18 cellular contexts compared by ENCODE assay signal in the genomic region with DNA sequence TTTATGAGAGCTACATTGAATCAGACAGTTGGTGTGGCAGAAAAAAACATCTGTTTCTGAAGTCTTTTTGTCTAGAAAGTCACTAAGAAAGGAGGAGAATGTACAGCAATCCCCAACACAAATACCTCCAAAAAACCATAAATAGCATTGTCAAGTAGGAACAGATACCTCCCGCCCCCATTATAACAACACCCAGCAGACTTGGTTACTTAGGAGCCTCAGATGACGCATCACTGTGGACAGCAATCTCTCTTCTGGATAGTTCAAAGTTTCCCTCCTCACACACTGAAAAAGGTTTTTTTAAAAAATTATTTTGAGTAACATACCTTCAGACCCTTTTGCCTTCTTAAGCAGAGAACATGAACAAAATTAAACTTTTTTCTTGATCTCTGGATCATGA.
DNase-seq lines count a peak whose midpoint lies in the region; ATAC-seq and TF ChIP-seq lines count a peak whose summit lies in the region.
"Had no signal": no experiment of that assay in that cellular context is flagged by ENCODE, and none has a peak within 500 bp of the region (broad histone marks: within the 10 kb centered on the region; RNA-seq: fewer than 3 reads in every experiment).

No MANE protein-coding gene starts in this region.

- peak; percentile 32 for DNase-seq in activated CD4-positive, alpha-beta T cell treated with anti-CD3 and anti-CD28 coated beads for 36 hours
- no peak for DNase-seq in activated CD4-positive, alpha-beta T cell treated with anti-CD3 and anti-CD28 coated beads for 1 hour
- DNase-seq in Panc1 (ENCODE audit: low read depth, low spot score) (no peak), left lobe of liver (ENCODE audit: low spot score) (no peak), NCI-H446 treated with DMSO at 0.1 percent for 48 hours (lab: John Stamatoyannopoulos, UW) (no peak), NCI-H524 (lab: John Stamatoyannopoulos, UW) (no peak), vagina (ENCODE audit: extremely low spot score in 2 of 2) (no peak)
- no peak for DNase-seq in stimulated activated effector memory CD8-positive, alpha-beta T cell treated with anti-CD3 and anti-CD28 coated beads, Interleukin-12 subunit alpha, Interleukin-12 subunit beta, amount 100 ng/mL, for 72 hours (ENCODE audit: low spot score in 2 of 2)
- DNase-seq: activated gamma-delta T cell treated with Interleukin-2 at 50 U/mL for 16 hours; Calu3; effector memory CD4-positive, alpha-beta T cell; EL; esophagus squamous epithelium; NCI-H526 treated with DMSO at 0.1 percent for 48 hours; stimulated activated CD4-positive, alpha-beta T cell treated with anti-CD3 and anti-CD28 coated beads, Interleukin-4, amount 100 ng/mL, for 4 hours; substantia nigra had no signal

- no peaks in the 10 kb centered on the region for H3K36me3 Mint-ChIP-seq in activated CD4-positive, alpha-beta T cell treated with anti-CD3 and anti-CD28 coated beads for 36 hours (ENCODE audit: low read depth)
- no peaks in the 10 kb centered on the region for H3K36me3 Mint-ChIP-seq in stimulated activated effector memory CD8-positive, alpha-beta T cell treated with anti-CD3 and anti-CD28 coated beads, Interleukin-12 subunit alpha, Interleukin-12 subunit beta, amount 100 ng/mL, for 72 hours

- H3K27ac ChIP-seq in Panc1 (ENCODE audit: low read length) (peak overlapping the region; percentile 71; the same call in 1 of the 2 replicates), vagina (no peak overlapping the region)
- H3K27ac ChIP-seq: esophagus squamous epithelium, neutrophil had no signal

- TF ChIP-seq CTCF in Panc1 (IDR thresholded peaks at IDR 0.05) (no peak), vagina (IDR thresholded peaks at IDR 0.05) (no peak)

- no peak overlapping the region for H3K27ac Mint-ChIP-seq in activated CD4-positive, alpha-beta T cell treated with anti-CD3 and anti-CD28 coated beads for 36 hours
- H3K27ac Mint-ChIP-seq in stimulated activated effector memory CD8-positive, alpha-beta T cell treated with anti-CD3 and anti-CD28 coated beads, Interleukin-12 subunit alpha, Interleukin-12 subunit beta, amount 100 ng/mL, for 72 hours, result no peak overlapping the region
- H3K27ac Mint-ChIP-seq: B cell had no signal

- no peak overlapping the region for H3K4me3 Mint-ChIP-seq in activated CD4-positive, alpha-beta T cell treated with anti-CD3 and anti-CD28 coated beads for 36 hours
- H3K4me3 Mint-ChIP-seq in stimulated activated effector memory CD8-positive, alpha-beta T cell treated with anti-CD3 and anti-CD28 coated beads, Interleukin-12 subunit alpha, Interleukin-12 subunit beta, amount 100 ng/mL, for 72 hours, result no peak overlapping the region
- H3K4me3 Mint-ChIP-seq: B cell had no signal

- H3K9me3 Mint-ChIP-seq in activated CD4-positive, alpha-beta T cell treated with anti-CD3 and anti-CD28 coated beads for 36 hours (ENCODE audit: low read depth), result no peaks in the 10 kb centered on the region
- no peaks in the 10 kb centered on the region for H3K9me3 Mint-ChIP-seq in stimulated activated effector memory CD8-positive, alpha-beta T cell treated with anti-CD3 and anti-CD28 coated beads, Interleukin-12 subunit alpha, Interleukin-12 subunit beta, amount 100 ng/mL, for 72 hours

- H3K9me3 ChIP-seq in Panc1 (ENCODE audit: control insufficient read depth, insufficient read depth, low read depth, low read length) (no peaks in the 10 kb centered on the region), vagina (no peaks in the 10 kb centered on the region)
- H3K9me3 ChIP-seq: esophagus squamous epithelium, neutrophil had no signal

- intact Hi-C loops in activated CD4-positive, alpha-beta T cell treated with anti-CD3 and anti-CD28 coated beads for 36 hours (cut with DNase I, micrococcal nuclease), result loop anchor here in 1 of 2 experiments (1.0 kb wide), 1 partner anchor 9 kb away; no protein-coding TSS in a partner anchor
- intact Hi-C loops in Panc1 (cut with micrococcal nuclease; ENCODE audit: unreplicated experiment), result no loop called here
- intact Hi-C loops in vagina (cut with DNase I), result no loop called here

- no TSS peak for BruUV-seq in Panc1 (replicated peaks; lab: Mats Ljungman, UMichigan)

- CTCF ChIA-PET in activated CD4-positive, alpha-beta T cell treated with anti-CD3 and anti-CD28 coated beads for 36 hours (lab: Charles Lee), result interaction anchor here (0.6 to 2.1 kb wide), 3 partner anchors 9 to 24 kb away, joined by 4 to 8 read pairs (median 6); no protein-coding TSS in a partner anchor
- CTCF ChIA-PET in Panc1 (lab: Charles Lee), result no interaction called here

- H3K36me3 ChIP-seq in Panc1 (ENCODE audit: control insufficient read depth, insufficient read depth, low read length) (no peaks in the 10 kb centered on the region), vagina (no peaks in the 10 kb centered on the region)
- H3K36me3 ChIP-seq: esophagus squamous epithelium, neutrophil had no signal

- in situ Hi-C loops in Panc1 (cut with HindIII; ENCODE audit: low pct_unique_long_range_greater_than_20kb, low sequenced_read_pairs), result no loop called here

- peak; percentile 87 for ATAC-seq in activated CD4-positive, alpha-beta T cell treated with anti-CD3 and anti-CD28 coated beads for 36 hours
- no peak for ATAC-seq in Panc1
- ATAC-seq in left lobe of liver, result peak; percentile 25
- ATAC-seq in stimulated activated effector memory CD8-positive, alpha-beta T cell treated with anti-CD3 and anti-CD28 coated beads, Interleukin-12 subunit alpha, Interleukin-12 subunit beta, amount 100 ng/mL, for 72 hours, result peak; percentile 75

- no peaks in the 10 kb centered on the region for H3K27me3 ChIP-seq in Panc1 (ENCODE audit: control insufficient read depth, insufficient read depth, low read length)
- no peaks in the 10 kb centered on the region for H3K27me3 ChIP-seq in vagina
- H3K27me3 ChIP-seq: esophagus squamous epithelium, neutrophil had no signal

- H3K4me1 ChIP-seq in Panc1 (ENCODE audit: control insufficient read depth, insufficient read depth, low read length) (peaks cover 46% of the 10 kb centered on the region), vagina (peaks cover 5% of the 10 kb centered on the region)

- POLR2A ChIA-PET in activated CD4-positive, alpha-beta T cell treated with anti-CD3 and anti-CD28 coated beads for 36 hours (lab: Charles Lee), result no interaction called here
- POLR2A ChIA-PET in Panc1 (lab: Charles Lee), result interaction anchor here (0.6 to 0.8 kb wide), 2 partner anchors 9 to 71 kb away, joined by 3 to 4 read pairs; no protein-coding TSS in a partner anchor

- H3K4me1 Mint-ChIP-seq in activated CD4-positive, alpha-beta T cell treated with anti-CD3 and anti-CD28 coated beads for 36 hours, result peaks cover 25% of the 10 kb centered on the region
- H3K4me1 Mint-ChIP-seq in stimulated activated effector memory CD8-positive, alpha-beta T cell treated with anti-CD3 and anti-CD28 coated beads, Interleukin-12 subunit alpha, Interleukin-12 subunit beta, amount 100 ng/mL, for 72 hours, result no peaks in the 10 kb centered on the region

- peaks cover 16% of the 10 kb centered on the region for H3K27me3 Mint-ChIP-seq in activated CD4-positive, alpha-beta T cell treated with anti-CD3 and anti-CD28 coated beads for 36 hours

- H3K4me3 ChIP-seq in Panc1 (ENCODE audit: low read depth in 2 of 2, low read length in 2 of 2) (no peak overlapping the region), vagina (no peak overlapping the region)
- H3K4me3 ChIP-seq: esophagus squamous epithelium had no signal

- no peak for TF ChIP-seq POLR2A in vagina (IDR thresholded peaks at IDR 0.05)
